Comparison of ENCODE assay signal across 11 cellular contexts in the genomic region with DNA sequence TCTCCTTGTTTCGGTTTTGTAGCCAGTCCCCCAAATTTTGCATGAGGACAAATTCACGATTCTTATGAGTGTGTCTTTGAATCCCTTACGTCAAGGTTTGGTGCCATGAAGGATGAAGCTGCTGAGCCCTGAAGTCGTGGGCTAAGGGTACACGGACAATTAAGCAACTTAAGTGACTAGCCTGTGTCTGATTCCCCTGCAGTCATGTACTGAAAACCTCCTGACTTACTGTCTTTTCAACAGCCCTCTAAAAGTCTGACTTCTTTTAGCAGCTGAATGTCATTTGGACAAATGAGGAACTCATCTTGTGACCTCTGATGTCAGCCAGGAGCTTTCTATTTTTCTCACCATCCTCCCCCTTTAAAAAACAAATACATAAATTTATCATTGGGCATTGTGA. TPM values are rescaled to one million over a fixed set of nuclear protein-coding genes. Genes with fewer than 3 reads are reported as not detected.
DNase-seq lines count a peak whose midpoint lies in the region; ATAC-seq and TF ChIP-seq lines count a peak whose summit lies in the region.
"Had no signal": no experiment of that assay in that cellular context is flagged by ENCODE, and none has a peak within 500 bp of the region (broad histone marks: within the 10 kb centered on the region; RNA-seq: fewer than 3 reads in every experiment).

No MANE protein-coding gene starts in this region.

- H3K4me3 ChIP-seq in GM06990 (replicated peaks; ENCODE audit: low read depth, low read length) (no peak overlapping the region), OCI-LY7 (ENCODE audit: low read depth, low read length, poor library complexity, severe bottlenecking) (peak overlapping the region; percentile 31), skin epidermis (no peak overlapping the region)
- H3K4me3 ChIP-seq: psoas muscle had no signal

- H3K4me2 ChIP-seq in OCI-LY7 (ENCODE audit: low read length): peak overlapping the region; percentile 60

- ATAC-seq in HG02798 (IDR thresholded peaks at IDR 0.05; ENCODE audit: poor library complexity, unreplicated experiment) (no peak), GM21576 (IDR thresholded peaks at IDR 0.05; ENCODE audit: unreplicated experiment) (no peak)
- ATAC-seq: psoas muscle had no signal

- H3K79me2 ChIP-seq in OCI-LY7 (ENCODE audit: insufficient read depth, low read depth, low read length): no peaks in the 10 kb centered on the region

- H3K4me3 Mint-ChIP-seq in endothelial cell (ENCODE audit: unreplicated experiment): no peak overlapping the region

- H3K27ac ChIP-seq in OCI-LY7 (ENCODE audit: low read depth, low read length, poor library complexity, severe bottlenecking): no peak overlapping the region
- peak overlapping the region in 12 of 21 experiments; percentile 5 to 91 (median 82) for H3K27ac ChIP-seq in skin epidermis
- H3K27ac ChIP-seq: psoas muscle had no signal

- intact Hi-C loops in OCI-LY7 (cut with micrococcal nuclease; ENCODE audit: unreplicated experiment): loop anchor here (5.0 kb wide), 1 partner anchor 139 kb away; a partner anchor contains a TSS

- H3K9me3 ChIP-seq in OCI-LY7 (ENCODE audit: low read length): no peaks in the 10 kb centered on the region
- H3K9me3 ChIP-seq: psoas muscle had no signal

- H4K20me1 ChIP-seq in OCI-LY7 (ENCODE audit: insufficient read depth, low read length): no peaks in the 10 kb centered on the region

- POLR2A ChIA-PET in OCI-LY7 (lab: Charles Lee): interaction anchor here (0.6 to 3.6 kb wide), 6 partner anchors 12 to 641 kb away, joined by 3 to 18 read pairs (median 3); no protein-coding TSS in a partner anchor

- H3K9me2 ChIP-seq in OCI-LY7 (ENCODE audit: insufficient read depth, low read length): no peaks in the 10 kb centered on the region

- H3K27me3 ChIP-seq in GM06990 (replicated peaks; ENCODE audit: control insufficient read depth, insufficient read depth, low read length): no peaks in the 10 kb centered on the region

- TF ChIP-seq CTCF in GM06990 (IDR thresholded peaks at IDR 0.05; ENCODE audit: insufficient read depth, low read length, poor library complexity, severe bottlenecking) (no peak), OCI-LY7 (conservative IDR thresholded peaks at IDR 0.05; ENCODE audit: low read length) (no peak), endothelial cell (IDR thresholded peaks at IDR 0.05; ENCODE audit: unreplicated experiment) (no peak)

- H3K27me3 Mint-ChIP-seq in endothelial cell (ENCODE audit: unreplicated experiment): no peaks in the 10 kb centered on the region

- peak overlapping the region; percentile 72 for H3K27ac Mint-ChIP-seq in endothelial cell (ENCODE audit: unreplicated experiment)

- H3K36me3 ChIP-seq in GM06990 (ENCODE audit: control insufficient read depth, insufficient read depth, low read length) (no peaks in the 10 kb centered on the region), OCI-LY7 (ENCODE audit: insufficient read depth, low read length) (no peaks in the 10 kb centered on the region)

- peaks cover 39% of the 10 kb centered on the region for H3K4me1 Mint-ChIP-seq in endothelial cell (ENCODE audit: unreplicated experiment)

- no peaks in the 10 kb centered on the region for H3K9me3 Mint-ChIP-seq in endothelial cell (ENCODE audit: unreplicated experiment)

- peak overlapping the region; percentile 77; the same call in 1 of the 2 replicates for H2AFZ ChIP-seq in OCI-LY7 (ENCODE audit: low read length)

- peaks cover 44% of the 10 kb centered on the region for H3K4me1 ChIP-seq in OCI-LY7 (ENCODE audit: insufficient read depth, low read length, poor library complexity, severe bottlenecking)
- H3K4me1 ChIP-seq: psoas muscle had no signal

- CTCF ChIA-PET in OCI-LY7 (lab: Charles Lee; ENCODE audit: unreplicated experiment): no interaction called here

- BruUV-seq in OCI-LY7 (replicated peaks; lab: Mats Ljungman, UMichigan): no TSS peak

- H3K36me3 Mint-ChIP-seq in endothelial cell (ENCODE audit: low read depth, unreplicated experiment): peaks cover 2% of the 10 kb centered on the region

- DNase-seq in GM06990 (ENCODE audit: extremely low read depth, insufficient read length) (peak; percentile 59), OCI-LY7 (ENCODE audit: low spot score) (peak; percentile 19), endothelial cell (ENCODE audit: low spot score) (no peak), glomerular visceral epithelial cell (ENCODE audit: extremely low spot score) (no peak), RKO (ENCODE audit: low spot score) (no peak)
- DNase-seq: islet precursor cell, psoas muscle had no signal

RNA-seq across cellular contexts. Expression of a gene that starts 27.1 kb away (rescaled TPM):
- total RNA-seq in OCI-LY7 (2014; rRNA removed; shearing (Covaris generic)): not detected in 2 replicates
- total RNA-seq in OCI-LY7 (2022): not detected in 2 replicates
- 0.85 TPM for total RNA-seq in endothelial cell (ENCODE audit: unreplicated experiment)
- total RNA-seq: H4 had no signal

RNA-seq across cellular contexts. Expression of a gene that starts 50.5 kb away (rescaled TPM):
- 14.7 and 15.4 TPM in 2 replicates for total RNA-seq in OCI-LY7 (2014; rRNA removed; shearing (Covaris generic))
- total RNA-seq in OCI-LY7 (2022) (17.1 and 18.4 TPM in 2 replicates), endothelial cell (ENCODE audit: unreplicated experiment) (23.7 TPM)

Comparison
In these comparisons a context has a peak if more than half of its experiments do, and no peak if none do; other contexts are left out.
1. DNase-seq: peak in GM06990 (single experiment) and OCI-LY7 (single experiment); none in endothelial cell (single experiment), glomerular visceral epithelial cell (single experiment) and RKO (single experiment).